In the genomic region with DNA sequence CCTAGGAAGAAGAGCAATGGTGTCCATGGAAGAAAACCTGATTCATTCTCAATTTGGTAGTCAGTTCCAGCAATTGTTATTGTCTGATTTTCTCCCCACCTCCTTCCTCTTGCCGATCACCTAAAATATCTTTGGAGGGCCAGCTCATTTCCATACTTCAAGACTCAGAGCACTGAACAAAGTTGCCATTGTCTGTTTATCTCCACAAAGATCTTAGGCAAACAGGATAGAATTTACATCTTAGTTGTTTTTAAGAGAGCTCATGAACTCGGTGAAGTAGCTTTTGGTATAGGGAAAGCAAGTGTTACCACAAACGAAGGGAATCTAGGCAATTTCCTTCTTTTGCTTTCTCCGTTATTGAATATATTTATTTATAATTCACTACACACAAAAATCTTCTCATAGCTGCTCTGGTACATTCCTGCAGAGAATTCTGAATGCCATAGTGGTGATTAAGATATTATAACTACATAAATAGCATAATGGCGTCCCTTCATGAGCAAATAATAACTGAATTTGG, we compare ENCODE assay signal across 11 cellular contexts. TPM values are rescaled to one million over a fixed set of nuclear protein-coding genes. Genes with fewer than 3 reads are reported as not detected.
"Had no signal": no experiment of that assay in that cellular context is flagged by ENCODE, and none has a peak within 500 bp of the region (broad histone marks: within the 10 kb centered on the region; RNA-seq: fewer than 3 reads in every experiment).

No MANE protein-coding gene starts in this region.

- H3K27ac ChIP-seq: adrenal gland, foreskin keratinocyte, uterus had no signal

- H3K27me3 Mint-ChIP-seq: activated naive CD4-positive, alpha-beta T cell treated with anti-CD3 and anti-CD28 coated beads, Interleukin-2, amount 50 U/mL, for 24 hours; naive B cell; stimulated activated memory B cell treated with anti-CD40 and anti-IgM and Interleukin-4, amounts not matched to agents 10 μg/mL and 1 μg/mL and 100 μg/mL, for 72 hours had no signal

- H3K4me3 Mint-ChIP-seq: activated naive CD4-positive, alpha-beta T cell treated with anti-CD3 and anti-CD28 coated beads, Interleukin-2, amount 50 U/mL, for 24 hours; mesothelial cell of epicardium; naive B cell; stimulated activated memory B cell treated with anti-CD40 and anti-IgM and Interleukin-4, amounts not matched to agents 10 μg/mL and 1 μg/mL and 100 μg/mL, for 72 hours; T-helper 2 cell treated with Interferon-gamma antibody and Interleukin-4, amounts not matched to agents 5 μg/mL and 100 μg/mL, for 36 hours had no signal

- DNase-seq: adrenal gland; effector CD8-positive, alpha-beta T cell; foreskin keratinocyte; naive B cell; stimulated activated CD4-positive, alpha-beta T cell treated with anti-CD3 and anti-CD28 coated beads, Interleukin-2, amount 100 ng/mL, for 48 hours; uterus had no signal

- H3K4me3 ChIP-seq: adrenal gland, uterus had no signal

- H3K36me3 Mint-ChIP-seq: activated naive CD4-positive, alpha-beta T cell treated with anti-CD3 and anti-CD28 coated beads, Interleukin-2, amount 50 U/mL, for 24 hours; mesothelial cell of epicardium; naive B cell; stimulated activated memory B cell treated with anti-CD40 and anti-IgM and Interleukin-4, amounts not matched to agents 10 μg/mL and 1 μg/mL and 100 μg/mL, for 72 hours had no signal

- ATAC-seq: activated CD4-positive, CD25-positive, alpha-beta regulatory T cell treated with anti-CD3 and anti-CD28 coated beads, Interleukin-2, amount 50 U/mL, for 24 hours; foreskin keratinocyte; stimulated activated memory B cell treated with anti-CD40 and anti-IgM and Interleukin-4, amounts not matched to agents 10 μg/mL and 1 μg/mL and 100 μg/mL, for 72 hours had no signal

- H3K4me1 ChIP-seq: adrenal gland, uterus had no signal

- H3K36me3 ChIP-seq: adrenal gland, uterus had no signal

- H3K4me1 Mint-ChIP-seq: activated naive CD4-positive, alpha-beta T cell treated with anti-CD3 and anti-CD28 coated beads, Interleukin-2, amount 50 U/mL, for 24 hours; naive B cell; stimulated activated memory B cell treated with anti-CD40 and anti-IgM and Interleukin-4, amounts not matched to agents 10 μg/mL and 1 μg/mL and 100 μg/mL, for 72 hours had no signal

- H3K27me3 ChIP-seq: adrenal gland, foreskin keratinocyte, uterus had no signal

- H3K27ac Mint-ChIP-seq: activated naive CD4-positive, alpha-beta T cell treated with anti-CD3 and anti-CD28 coated beads, Interleukin-2, amount 50 U/mL, for 24 hours; mesothelial cell of epicardium; naive B cell; stimulated activated memory B cell treated with anti-CD40 and anti-IgM and Interleukin-4, amounts not matched to agents 10 μg/mL and 1 μg/mL and 100 μg/mL, for 72 hours; T-helper 2 cell treated with Interferon-gamma antibody and Interleukin-4, amounts not matched to agents 5 μg/mL and 100 μg/mL, for 36 hours had no signal

RNA-seq across cellular contexts. Expression of a gene that starts 41.5 kb away (rescaled TPM):
- polyA plus RNA-seq: foreskin keratinocyte had no signal
